ENCODE assay signal across 1 cellular context in the genomic region with DNA sequence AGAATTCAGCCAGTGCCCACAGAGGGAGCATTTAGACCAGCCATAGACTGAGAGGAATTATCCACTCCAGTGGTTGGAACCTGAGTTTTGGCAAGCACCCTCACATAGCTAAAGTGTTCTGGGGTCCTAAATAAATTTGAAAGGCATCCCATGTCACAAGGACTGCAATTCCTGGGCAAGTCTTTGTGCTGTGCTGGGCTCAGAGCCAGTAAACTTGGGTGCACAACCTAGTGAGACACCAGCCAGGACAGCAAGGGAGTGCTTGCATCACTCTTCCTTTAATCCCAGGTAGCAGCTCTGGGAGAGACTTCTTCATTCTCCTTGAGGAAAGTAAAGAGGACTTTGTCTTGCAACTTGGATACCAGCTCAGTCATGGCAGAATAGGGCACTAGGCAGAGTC.
TF ChIP-seq lines count a peak whose summit lies in the region.

No MANE protein-coding gene starts in this region.

TF ChIP-seq in H1, 55 proteins besides CTCF, POLR2A, EP300 and RAD21 (continued from another document):
- TF ChIP-seq, protein P1, sequence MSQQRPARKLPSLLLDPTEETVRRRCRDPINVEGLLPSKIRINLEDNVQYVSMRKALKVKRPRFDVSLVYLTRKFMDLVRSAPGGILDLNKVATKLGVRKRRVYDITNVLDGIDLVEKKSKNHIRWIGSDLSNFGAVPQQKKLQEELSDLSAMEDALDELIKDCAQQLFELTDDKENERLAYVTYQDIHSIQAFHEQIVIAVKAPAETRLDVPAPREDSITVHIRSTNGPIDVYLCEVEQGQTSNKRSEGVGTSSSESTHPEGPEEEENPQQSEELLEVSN (IDR thresholded peaks at IDR 0.05), result no peak
- TF ChIP-seq SIRT6 (IDR thresholded peaks at IDR 0.05; ENCODE audit: low read length) (no peak), EGR1 (IDR thresholded peaks at IDR 0.05; ENCODE audit: borderline replicate concordance, low read depth, low read length) (no peak), PHF8 (conservative IDR thresholded peaks at IDR 0.05; ENCODE audit: low read depth, low read length) (no peak), MAFK (IDR thresholded peaks at IDR 0.05; ENCODE audit: low read depth, low read length) (no peak), CBX8 (IDR thresholded peaks at IDR 0.05; ENCODE audit: borderline replicate concordance, low read depth, low read length) (no peak), KDM4A (IDR thresholded peaks at IDR 0.05; ENCODE audit: low read depth, low read length, severe bottlenecking) (no peak), ASH2L (IDR thresholded peaks at IDR 0.05; ENCODE audit: low read length) (no peak), SP2 (IDR thresholded peaks at IDR 0.05; ENCODE audit: low read length) (no peak), RFX5 (IDR thresholded peaks at IDR 0.05; ENCODE audit: borderline replicate concordance, low read depth, low read length) (no peak), JUND (IDR thresholded peaks at IDR 0.05; ENCODE audit: low read length) (no peak)
- TF ChIP-seq, protein P2, sequence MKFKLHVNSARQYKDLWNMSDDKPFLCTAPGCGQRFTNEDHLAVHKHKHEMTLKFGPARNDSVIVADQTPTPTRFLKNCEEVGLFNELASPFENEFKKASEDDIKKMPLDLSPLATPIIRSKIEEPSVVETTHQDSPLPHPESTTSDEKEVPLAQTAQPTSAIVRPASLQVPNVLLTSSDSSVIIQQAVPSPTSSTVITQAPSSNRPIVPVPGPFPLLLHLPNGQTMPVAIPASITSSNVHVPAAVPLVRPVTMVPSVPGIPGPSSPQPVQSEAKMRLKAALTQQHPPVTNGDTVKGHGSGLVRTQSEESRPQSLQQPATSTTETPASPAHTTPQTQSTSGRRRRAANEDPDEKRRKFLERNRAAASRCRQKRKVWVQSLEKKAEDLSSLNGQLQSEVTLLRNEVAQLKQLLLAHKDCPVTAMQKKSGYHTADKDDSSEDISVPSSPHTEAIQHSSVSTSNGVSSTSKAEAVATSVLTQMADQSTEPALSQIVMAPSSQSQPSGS (IDR thresholded peaks at IDR 0.05; ENCODE audit: low read length), result no peak
